In genomic region chr11:19576054-19576453, GRCh38 we compare ENCODE assay signal across 16 cellular contexts.
"Had no signal": no experiment of that assay in that cellular context is flagged by ENCODE, and none has a peak within 500 bp of the region (broad histone marks: within the 10 kb centered on the region; RNA-seq: fewer than 3 reads in every experiment).

No MANE protein-coding gene starts in this region.

- H3K36me3 ChIP-seq: left ventricle myocardium inferior, pancreas, SJSA1, transverse colon had no signal

- ATAC-seq: activated CD4-positive, alpha-beta T cell treated with anti-CD3 and anti-CD28 coated beads for 36 hours; activated CD8-positive, alpha-beta T cell treated with anti-CD3 and anti-CD28 coated beads for 36 hours; body of pancreas; stimulated activated naive CD8-positive, alpha-beta T cell treated with anti-CD3 and anti-CD28 coated beads, Interleukin-15, amount 100 ng/mL, for 72 hours had no signal

- FAIRE-seq: islet of Langerhans, pancreas had no signal

- DNase-seq: activated CD4-positive, alpha-beta T cell treated with anti-CD3 and anti-CD28 coated beads for 36 hours; activated CD8-positive, alpha-beta memory T cell treated with anti-CD3 and anti-CD28 coated beads, Interleukin-2, amount 50 U/mL, for 48 hours; activated CD8-positive, alpha-beta T cell treated with anti-CD3 and anti-CD28 coated beads for 36 hours; activated naive CD4-positive, alpha-beta T cell treated with Interleukin-2 at 50 U/mL for 16 hours; body of pancreas; dermis blood vessel endothelial cell; head of caudate nucleus; left ventricle myocardium inferior; pancreas; stimulated activated CD4-positive, alpha-beta T cell treated with anti-CD3 and anti-CD28 coated beads, Interleukin-15, amount 100 ng/mL, for 24 hours; stimulated activated CD4-positive, alpha-beta T cell treated with anti-CD3 and anti-CD28 coated beads, Interleukin-4, amount 100 ng/mL, for 4 hours; stimulated activated naive CD8-positive, alpha-beta T cell treated with anti-CD3 and anti-CD28 coated beads, Interleukin-15, amount 100 ng/mL, for 72 hours; T-helper 9 cell; transverse colon had no signal

- H3K27ac Mint-ChIP-seq: activated CD4-positive, alpha-beta T cell treated with anti-CD3 and anti-CD28 coated beads for 36 hours; activated CD8-positive, alpha-beta T cell treated with anti-CD3 and anti-CD28 coated beads for 36 hours had no signal

- H3K9me3 ChIP-seq: body of pancreas, left ventricle myocardium inferior, pancreas, SJSA1, transverse colon had no signal

- H3K27me3 Mint-ChIP-seq: activated CD4-positive, alpha-beta T cell treated with anti-CD3 and anti-CD28 coated beads for 36 hours had no signal

- H3K4me3 ChIP-seq: body of pancreas, left ventricle myocardium inferior, pancreas, SJSA1, transverse colon had no signal

- H3K27me3 ChIP-seq: body of pancreas, pancreas, SJSA1, transverse colon had no signal

- H3K9me3 Mint-ChIP-seq: activated CD8-positive, alpha-beta T cell treated with anti-CD3 and anti-CD28 coated beads for 36 hours; stimulated activated naive CD8-positive, alpha-beta T cell treated with anti-CD3 and anti-CD28 coated beads, Interleukin-15, amount 100 ng/mL, for 72 hours had no signal

- H3K27ac ChIP-seq: pancreas, SJSA1 had no signal

- H3K4me1 Mint-ChIP-seq: activated CD4-positive, alpha-beta T cell treated with anti-CD3 and anti-CD28 coated beads for 36 hours; stimulated activated naive CD8-positive, alpha-beta T cell treated with anti-CD3 and anti-CD28 coated beads, Interleukin-15, amount 100 ng/mL, for 72 hours had no signal

- H3K4me3 Mint-ChIP-seq: activated CD4-positive, alpha-beta T cell treated with anti-CD3 and anti-CD28 coated beads for 36 hours; activated CD8-positive, alpha-beta T cell treated with anti-CD3 and anti-CD28 coated beads for 36 hours; stimulated activated naive CD8-positive, alpha-beta T cell treated with anti-CD3 and anti-CD28 coated beads, Interleukin-15, amount 100 ng/mL, for 72 hours had no signal
